In the genomic region with DNA sequence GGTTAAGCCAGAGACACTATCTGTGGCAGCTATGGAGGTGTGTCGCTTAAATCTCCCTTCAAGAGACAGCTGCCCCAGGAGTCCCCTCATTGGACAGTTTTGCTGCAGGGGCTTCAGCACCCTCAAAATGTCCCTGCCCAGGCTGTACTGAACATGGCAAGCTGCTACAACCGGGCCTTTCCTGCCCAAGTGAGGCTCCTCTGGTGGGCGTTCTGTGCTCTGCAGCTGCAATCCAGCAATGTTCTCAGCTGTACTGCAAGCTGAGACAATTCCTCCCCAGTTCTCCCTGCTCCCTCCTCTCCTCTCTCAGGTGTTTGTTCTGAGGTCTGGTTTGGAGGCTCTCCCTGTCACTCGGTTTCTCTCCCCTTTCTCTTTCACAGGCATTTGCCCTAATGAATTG, we compare ENCODE assay signal across 1 cellular context.
TF ChIP-seq lines count a peak whose summit lies in the region.

No MANE protein-coding gene starts in this region.

TF ChIP-seq in WTC11, 78 proteins besides CTCF, POLR2A, EP300 and RAD21 (continued from another document):
- TF ChIP-seq ZNF532 (CRISPR knock-in tag; IDR thresholded peaks at IDR 0.05; ENCODE audit: borderline replicate concordance) (no peak), CREM (CRISPR knock-in tag; IDR thresholded peaks at IDR 0.05) (no peak), ZNF281 (CRISPR knock-in tag; IDR thresholded peaks at IDR 0.05) (no peak), ZNF671 (CRISPR knock-in tag; IDR thresholded peaks at IDR 0.05) (no peak), SOX15 (CRISPR knock-in tag; IDR thresholded peaks at IDR 0.05) (no peak), E2F4 (CRISPR knock-in tag; IDR thresholded peaks at IDR 0.05; ENCODE audit: borderline replicate concordance, low read depth) (no peak), ZNF263 (CRISPR knock-in tag; IDR thresholded peaks at IDR 0.05; ENCODE audit: low read depth) (no peak), ZNF219 (CRISPR knock-in tag; IDR thresholded peaks at IDR 0.05; ENCODE audit: borderline replicate concordance) (no peak), PREB (CRISPR knock-in tag; IDR thresholded peaks at IDR 0.05; ENCODE audit: borderline replicate concordance) (no peak), GRHL2 (CRISPR knock-in tag; IDR thresholded peaks at IDR 0.05; ENCODE audit: insufficient replicate concordance, severe bottlenecking) (no peak), PRDM15 (CRISPR knock-in tag; IDR thresholded peaks at IDR 0.05) (no peak)
- TF ChIP-seq, protein P1, sequence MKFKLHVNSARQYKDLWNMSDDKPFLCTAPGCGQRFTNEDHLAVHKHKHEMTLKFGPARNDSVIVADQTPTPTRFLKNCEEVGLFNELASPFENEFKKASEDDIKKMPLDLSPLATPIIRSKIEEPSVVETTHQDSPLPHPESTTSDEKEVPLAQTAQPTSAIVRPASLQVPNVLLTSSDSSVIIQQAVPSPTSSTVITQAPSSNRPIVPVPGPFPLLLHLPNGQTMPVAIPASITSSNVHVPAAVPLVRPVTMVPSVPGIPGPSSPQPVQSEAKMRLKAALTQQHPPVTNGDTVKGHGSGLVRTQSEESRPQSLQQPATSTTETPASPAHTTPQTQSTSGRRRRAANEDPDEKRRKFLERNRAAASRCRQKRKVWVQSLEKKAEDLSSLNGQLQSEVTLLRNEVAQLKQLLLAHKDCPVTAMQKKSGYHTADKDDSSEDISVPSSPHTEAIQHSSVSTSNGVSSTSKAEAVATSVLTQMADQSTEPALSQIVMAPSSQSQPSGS (CRISPR knock-in tag; IDR thresholded peaks at IDR 0.05; ENCODE audit: borderline replicate concordance, low read depth): no peak
- TF ChIP-seq, protein P2, sequence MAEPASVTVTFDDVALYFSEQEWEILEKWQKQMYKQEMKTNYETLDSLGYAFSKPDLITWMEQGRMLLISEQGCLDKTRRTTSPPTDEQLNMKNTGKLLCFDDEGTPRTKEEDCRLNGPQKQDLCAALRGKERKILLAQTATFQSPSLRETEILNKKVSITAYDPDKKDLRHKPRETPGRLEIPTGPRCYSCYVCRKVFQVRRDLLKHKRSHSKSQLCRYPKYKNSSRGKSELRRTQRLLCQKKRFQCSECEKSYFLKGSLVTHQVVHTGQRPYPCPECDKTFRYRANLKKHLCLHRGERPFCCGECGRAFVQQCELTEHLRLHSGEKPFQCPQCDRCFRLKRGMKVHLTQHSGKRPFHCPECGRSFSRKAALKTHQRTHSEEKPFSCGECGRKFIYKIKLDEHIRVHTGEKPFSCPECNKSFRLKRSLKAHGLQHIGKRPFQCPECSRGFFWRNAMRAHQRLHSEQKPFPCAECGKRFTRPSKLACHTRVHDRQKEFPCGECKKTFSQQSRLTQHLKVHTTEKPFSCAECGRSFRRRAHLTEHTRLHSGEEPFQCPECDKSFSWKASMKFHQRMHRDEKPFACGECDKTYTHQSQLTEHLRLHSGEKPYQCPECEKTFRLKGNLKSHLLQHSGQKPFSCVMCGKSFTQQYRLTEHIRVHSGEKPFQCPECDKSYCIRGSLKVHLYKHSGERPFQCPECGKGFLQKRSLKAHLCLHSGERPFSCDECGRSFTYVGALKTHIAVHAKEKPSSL (CRISPR knock-in tag; conservative IDR thresholded peaks at IDR 0.05): no peak
- TF ChIP-seq, protein P3, sequence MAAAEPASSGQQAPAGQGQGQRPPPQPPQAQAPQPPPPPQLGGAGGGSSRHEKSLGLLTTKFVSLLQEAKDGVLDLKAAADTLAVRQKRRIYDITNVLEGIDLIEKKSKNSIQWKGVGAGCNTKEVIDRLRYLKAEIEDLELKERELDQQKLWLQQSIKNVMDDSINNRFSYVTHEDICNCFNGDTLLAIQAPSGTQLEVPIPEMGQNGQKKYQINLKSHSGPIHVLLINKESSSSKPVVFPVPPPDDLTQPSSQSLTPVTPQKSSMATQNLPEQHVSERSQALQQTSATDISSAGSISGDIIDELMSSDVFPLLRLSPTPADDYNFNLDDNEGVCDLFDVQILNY (CRISPR knock-in tag; IDR thresholded peaks at IDR 0.05): no peak
